ENCODE assay signal across 9 cellular contexts in the genomic region with DNA sequence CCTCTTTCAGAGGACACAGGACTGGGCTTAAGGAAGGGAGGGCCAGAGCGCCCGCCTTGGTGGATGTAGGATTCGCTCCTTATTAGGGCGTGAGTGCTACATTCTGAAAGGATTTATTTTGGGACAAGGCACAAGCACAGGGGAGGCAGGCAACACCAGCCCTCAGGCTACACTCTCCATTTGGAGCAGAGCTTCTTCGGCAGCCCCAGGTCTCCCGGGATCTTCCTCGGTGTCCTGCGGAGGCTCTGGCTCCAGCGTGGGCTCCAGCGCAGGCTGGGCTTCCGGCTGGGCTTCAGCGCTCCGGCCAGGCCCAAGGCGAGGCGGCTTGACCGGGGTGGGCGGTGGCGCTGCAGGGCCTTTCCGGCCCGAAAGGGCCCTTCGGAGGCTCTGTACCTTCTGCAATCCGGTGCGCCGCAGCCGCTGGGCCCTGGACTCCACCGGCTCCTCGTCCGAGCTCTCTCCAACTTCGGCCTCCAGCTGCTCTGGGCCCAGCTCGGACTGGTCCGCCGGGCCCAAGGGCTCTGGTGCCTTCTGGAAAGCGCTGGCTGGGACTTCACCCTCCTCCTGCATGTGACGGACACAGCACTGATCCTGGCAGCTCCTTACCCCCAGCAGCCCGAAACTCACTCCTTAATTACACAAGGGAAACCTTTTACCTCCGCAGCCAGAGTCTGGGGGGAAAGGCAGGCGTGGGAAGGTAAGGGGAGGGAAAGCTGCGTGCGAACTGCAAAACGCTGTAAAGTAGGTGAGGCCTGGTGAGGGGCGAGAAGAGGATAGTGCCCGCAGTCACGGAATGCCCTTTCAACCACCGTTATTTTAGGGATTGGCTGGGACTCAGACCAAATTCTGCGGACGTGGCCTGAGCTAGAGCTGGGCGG. TPM values are rescaled to one million over a fixed set of nuclear protein-coding genes. Genes with fewer than 3 reads are reported as not detected.
DNase-seq lines count a peak whose midpoint lies in the region; ATAC-seq lines count a peak whose summit lies in the region.
"Had no signal": no experiment of that assay in that cellular context is flagged by ENCODE, and none has a peak within 500 bp of the region (broad histone marks: within the 10 kb centered on the region; RNA-seq: fewer than 3 reads in every experiment).

No MANE protein-coding gene starts in this region.

- peak; percentile 67 for ATAC-seq in aorta (ENCODE audit: low FRiP score)
- no peak for ATAC-seq in HG03196 (IDR thresholded peaks at IDR 0.05; ENCODE audit: unreplicated experiment)
- no peak for ATAC-seq in GM21825 (IDR thresholded peaks at IDR 0.05; ENCODE audit: unreplicated experiment)

- peak overlapping the region; percentile 52 for H2BK120ac ChIP-seq in mesendoderm (ENCODE audit: low read depth, low read length)

- H3K9me3 ChIP-seq in aorta (ENCODE audit: control insufficient read depth, low read length), result no peaks in the 10 kb centered on the region

- H3K4me2 ChIP-seq in mesendoderm (ENCODE audit: low read length), result peak overlapping the region; percentile 95

- H3K79me1 ChIP-seq in mesendoderm (ENCODE audit: low read length), result peaks cover 1% of the 10 kb centered on the region

- no peak overlapping the region for H2AK5ac ChIP-seq in mesendoderm (ENCODE audit: low read length)

- H3K9ac ChIP-seq in mesendoderm (ENCODE audit: low read length), result peak overlapping the region; percentile 94

- H3K27me3 ChIP-seq in mesendoderm (ENCODE audit: insufficient read depth, low read length, poor library complexity), result no peaks in the 10 kb centered on the region
- H3K27me3 ChIP-seq in aorta (ENCODE audit: control insufficient read depth in 1 of 2, insufficient read depth in 2 of 2, low read length in 1 of 2), result no peaks in the 10 kb centered on the region

- peak overlapping the region; percentile 81 for H3K4ac ChIP-seq in mesendoderm (ENCODE audit: low read depth, low read length)

- peak overlapping the region; percentile 82 for H2BK5ac ChIP-seq in mesendoderm (ENCODE audit: low read length)

- H3K36me3 ChIP-seq in mesendoderm (ENCODE audit: control insufficient read depth, insufficient read depth, low read length) (no peaks in the 10 kb centered on the region), aorta (ENCODE audit: control insufficient read depth in 1 of 2, insufficient read depth in 2 of 2, low read length in 1 of 2) (no peaks in the 10 kb centered on the region)

- H3K56ac ChIP-seq in mesendoderm (ENCODE audit: low read length), result peak overlapping the region; percentile 100

- intact Hi-C loops in aorta (cut with DNase I), result loop anchor here (1.0 to 5.0 kb wide), 3 partner anchors 33 to 67 kb away; no protein-coding TSS in a partner anchor

- no peak overlapping the region for H4K8ac ChIP-seq in mesendoderm (ENCODE audit: low read depth, low read length)

- peak overlapping the region; percentile 90 for H3K23ac ChIP-seq in mesendoderm (ENCODE audit: low read length)

- peak overlapping the region; percentile 29 for H3K18ac ChIP-seq in mesendoderm (ENCODE audit: low read length)

- no CpG with 5 or more reads among the region's 47 CpGs for WGBS in mesendoderm (ENCODE audit: extremely low coverage, insufficient coverage, low lambda C conversion rate)
- WGBS in aorta, 2 donors, result 0 to 2% methylated on average over 41 to 47 of the region's 47 CpGs

- H4K5ac ChIP-seq in mesendoderm (ENCODE audit: low read length), result no peak overlapping the region

- peaks cover 2% of the 10 kb centered on the region for H3K79me2 ChIP-seq in mesendoderm (ENCODE audit: control insufficient read depth, insufficient read depth, low read length)

- DNase-seq in stimulated activated CD4-positive, alpha-beta T cell treated with anti-CD3 and anti-CD28 coated beads, Interleukin-15, amount 100 ng/mL, for 24 hours, result peak; percentile 8
- DNase-seq in stimulated activated CD4-positive, alpha-beta T cell treated with anti-CD3 and anti-CD28 coated beads, Interleukin-2, amount 100 ng/mL, for 24 hours, result no peak
- DNase-seq in dermis blood vessel endothelial cell (peak; percentile 57), mesendoderm (peak; percentile 78), aorta (peak; percentile 72 to 87), NOMO-1 treated with dmso at 0.1 percent for 144 hours (lab: John Stamatoyannopoulos, UW; ENCODE audit: unreplicated experiment) (no peak)

- H2BK15ac ChIP-seq in mesendoderm (replicated peaks; ENCODE audit: low read depth), result no peak overlapping the region

- peak overlapping the region; percentile 93 for H3K27ac ChIP-seq in mesendoderm (ENCODE audit: low read depth, low read length)
- H3K27ac ChIP-seq in aorta (ENCODE audit: low read depth in 1 of 2, low read length in 2 of 2), result peak overlapping the region; percentile 87 to 99

- H3K4me1 ChIP-seq in mesendoderm (ENCODE audit: control insufficient read depth, low read depth, low read length) (peaks cover 8% of the 10 kb centered on the region), aorta (ENCODE audit: control insufficient read depth in 1 of 2, insufficient read depth in 2 of 2, low read length in 2 of 2) (peaks cover 0 to 5% of the 10 kb centered on the region in 2 donors)

- H3K4me3 ChIP-seq in mesendoderm (ENCODE audit: low read length) (peak overlapping the region; percentile 67), aorta (ENCODE audit: low read length in 2 of 2) (peak overlapping the region; percentile 66 to 68)

RNA-seq across cellular contexts. Expression of gene CAVIN3, which starts 1.1 kb away (rescaled TPM):
- total RNA-seq in dermis blood vessel endothelial cell (201 and 220 TPM in 2 replicates), aorta (100 to 1,000 TPM; 167 to 176 TPM)
- polyA plus RNA-seq in mesendoderm (2013, experiment 1 of 2), result 15.8 TPM
- polyA plus RNA-seq in mesendoderm (2013, experiment 2 of 2), result 16.5 TPM
- 100 to 1,000 TPM; 102 to 309 TPM for polyA plus RNA-seq in aorta

RNA-seq across cellular contexts. Expression of gene CCKBR, which starts 59.6 kb away (rescaled TPM):
- total RNA-seq in dermis blood vessel endothelial cell (not detected in 2 replicates), aorta (not detected)
- 3.0 TPM for polyA plus RNA-seq in mesendoderm (2013, experiment 1 of 2)
- polyA plus RNA-seq in mesendoderm (2013, experiment 2 of 2), result 3.2 TPM
- not detected for polyA plus RNA-seq in aorta
- total RNA-seq: subcutaneous adipose tissue had no signal

Comparison
In these comparisons a context has a peak if more than half of its experiments do, and no peak if none do; other contexts are left out.
1. DNase-seq: peak in stimulated activated CD4-positive, alpha-beta T cell treated with anti-CD3 and anti-CD28 coated beads, Interleukin-15, amount 100 ng/mL, for 24 hours (single experiment), dermis blood vessel endothelial cell (single experiment), mesendoderm (single experiment) and aorta (2 of 2); none in stimulated activated CD4-positive, alpha-beta T cell treated with anti-CD3 and anti-CD28 coated beads, Interleukin-2, amount 100 ng/mL, for 24 hours (0 of 2) and NOMO-1 treated with dmso at 0.1 percent for 144 hours (single experiment).